In the genomic region with DNA sequence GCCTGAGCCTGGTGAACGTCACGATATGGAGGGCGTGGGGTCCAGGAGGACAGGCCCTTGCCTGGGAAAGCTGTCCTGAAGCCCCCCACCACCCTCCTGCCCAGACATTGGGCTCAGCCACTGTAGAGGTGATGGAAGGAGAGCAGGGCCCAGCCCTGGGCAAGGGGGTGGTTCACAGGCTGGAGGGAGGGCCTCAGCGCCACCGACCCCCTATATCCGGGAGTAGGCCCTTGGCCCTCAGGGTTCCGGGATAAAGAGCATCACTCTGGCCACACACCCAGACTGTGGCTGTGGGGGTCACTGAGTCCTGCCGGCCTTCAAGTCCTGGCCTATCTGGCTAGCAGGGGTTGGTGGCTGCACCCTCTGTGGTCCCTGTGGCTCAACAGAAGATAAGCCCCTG, we compare ENCODE assay signal across 19 cellular contexts. TPM values are rescaled to one million over a fixed set of nuclear protein-coding genes. Genes with fewer than 3 reads are reported as not detected.
"Had no signal": no experiment of that assay in that cellular context is flagged by ENCODE, and none has a peak within 500 bp of the region (broad histone marks: within the 10 kb centered on the region; RNA-seq: fewer than 3 reads in every experiment).

No MANE protein-coding gene starts in this region.

- H3K4me1 ChIP-seq: parathyroid adenoma, prostate gland, thyroid gland, vagina had no signal

- H3K36me3 ChIP-seq: thyroid gland had no signal

- H2AFZ ChIP-seq: parathyroid adenoma had no signal

- H3K9me3 Mint-ChIP-seq: effector memory CD8-positive, alpha-beta T cell; naive thymus-derived CD8-positive, alpha-beta T cell; nephron progenitor cell; stimulated activated naive B cell treated with anti-CD40 and anti-IgM and Interleukin-4, amounts not matched to agents 10 μg/mL and 1 μg/mL and 100 μg/mL, for 72 hours had no signal

- H3K27ac ChIP-seq: left lung, parathyroid adenoma, prostate gland, right atrium auricular region, skin epidermis, spleen, stomach, thyroid gland, vagina had no signal

- H3K4me3 Mint-ChIP-seq: effector memory CD8-positive, alpha-beta T cell; naive thymus-derived CD8-positive, alpha-beta T cell; nephron progenitor cell; stimulated activated naive B cell treated with anti-CD40 and anti-IgM and Interleukin-4, amounts not matched to agents 10 μg/mL and 1 μg/mL and 100 μg/mL, for 72 hours had no signal

- H3K4me3 ChIP-seq: left lung, prostate gland, right atrium auricular region, skin epidermis, spleen, stomach, thyroid gland, vagina had no signal

- ATAC-seq: effector memory CD8-positive, alpha-beta T cell; left cardiac atrium; left lung; naive thymus-derived CD8-positive, alpha-beta T cell; stimulated activated naive B cell treated with anti-CD40 and anti-IgM and Interleukin-4, amounts not matched to agents 10 μg/mL and 1 μg/mL and 100 μg/mL, for 72 hours had no signal

- H3K27me3 ChIP-seq: left lung, right atrium auricular region, spleen, stomach, thyroid gland, vagina had no signal

- H3K4me1 Mint-ChIP-seq: nephron progenitor cell had no signal

- DNase-seq: cortex of kidney; effector memory CD8-positive, alpha-beta T cell; hypothalamus; left cardiac atrium; mesendoderm; naive thymus-derived CD8-positive, alpha-beta T cell; nephron progenitor cell; spleen; stimulated activated CD4-positive, alpha-beta T cell treated with anti-CD3 and anti-CD28 coated beads, Interleukin-4, amount 100 ng/mL, for 4 hours; stimulated activated naive B cell treated with anti-CD40 and anti-IgM and Interleukin-4, amounts not matched to agents 10 μg/mL and 1 μg/mL and 100 μg/mL, for 72 hours; stomach; thyroid gland; trophoblast cell had no signal

- H3K9me3 ChIP-seq: left lung, prostate gland, right atrium auricular region, stomach, thyroid gland, vagina had no signal

- H3K27me3 Mint-ChIP-seq: effector memory CD8-positive, alpha-beta T cell; naive thymus-derived CD8-positive, alpha-beta T cell; stimulated activated naive B cell treated with anti-CD40 and anti-IgM and Interleukin-4, amounts not matched to agents 10 μg/mL and 1 μg/mL and 100 μg/mL, for 72 hours had no signal

- H3K9ac ChIP-seq: parathyroid adenoma had no signal

- H3K27ac Mint-ChIP-seq: effector memory CD8-positive, alpha-beta T cell; nephron progenitor cell had no signal

RNA-seq across cellular contexts. Expression of gene GTF2IRD1, which starts 55.3 kb away (rescaled TPM):
- polyA plus RNA-seq: naive thymus-derived CD8-positive, alpha-beta T cell had no signal
